20 cellular contexts compared by ENCODE assay signal in the genomic region with DNA sequence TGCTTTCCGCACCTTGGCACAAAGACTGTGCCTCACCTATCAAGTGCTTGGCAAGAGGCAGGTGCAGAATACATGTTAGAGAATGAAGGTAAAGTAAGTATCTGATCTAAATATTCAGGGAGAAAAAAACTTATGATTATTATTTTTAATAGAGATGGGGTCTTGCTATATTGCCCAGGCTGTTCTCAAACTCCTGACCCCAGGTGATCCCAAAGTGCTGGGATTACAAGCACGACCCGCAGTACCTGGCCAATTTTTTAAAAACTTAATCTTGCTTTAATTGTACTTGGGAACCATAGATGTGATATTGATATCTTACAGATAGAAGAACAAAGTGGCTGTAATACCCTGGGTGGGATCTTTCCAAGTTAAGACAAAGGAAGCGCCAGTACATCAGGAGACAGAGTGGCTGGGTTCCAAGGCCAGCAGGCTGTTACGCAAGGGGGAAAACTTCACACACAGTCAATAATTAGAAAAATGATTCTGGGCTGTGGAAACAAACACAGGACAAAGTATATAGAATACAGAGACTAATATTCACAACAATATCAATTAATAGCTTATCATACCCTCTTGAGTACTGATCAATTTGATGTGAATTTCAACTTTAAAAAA. TPM values are rescaled to one million over a fixed set of nuclear protein-coding genes. Genes with fewer than 3 reads are reported as not detected.
DNase-seq lines count a peak whose midpoint lies in the region; ATAC-seq and TF ChIP-seq lines count a peak whose summit lies in the region.
"Had no signal": no experiment of that assay in that cellular context is flagged by ENCODE, and none has a peak within 500 bp of the region (broad histone marks: within the 10 kb centered on the region; RNA-seq: fewer than 3 reads in every experiment).

No MANE protein-coding gene starts in this region.

- no peak overlapping the region for H2AFZ ChIP-seq in mammary epithelial cell (ENCODE audit: low read depth, low read length)
- H2AFZ ChIP-seq: GM23338, PC-9 had no signal

- H3K27me3 ChIP-seq in mammary epithelial cell (ENCODE audit: insufficient read depth, low read length) (no peaks in the 10 kb centered on the region), right lobe of liver (no peaks in the 10 kb centered on the region), thyroid gland (no peaks in the 10 kb centered on the region)
- H3K27me3 ChIP-seq: BLaER1 had no signal

- H3K79me2 ChIP-seq in mammary epithelial cell (ENCODE audit: insufficient read depth, low read length): no peaks in the 10 kb centered on the region

- H3K9me3 Mint-ChIP-seq in MCF 10A (ENCODE audit: unreplicated experiment): no peaks in the 10 kb centered on the region
- H3K9me3 Mint-ChIP-seq: CD8-positive, alpha-beta T cell; GM23338; HFFc6 had no signal

- H3K4me3 ChIP-seq in mammary epithelial cell (replicated peaks in 1 of 3; ENCODE audit: insufficient read depth in 1 of 3, low read depth in 2 of 3, low read length in 3 of 3) (no peak overlapping the region), epithelial cell of esophagus (ENCODE audit: low read length) (no peak overlapping the region), right lobe of liver (no peak overlapping the region), thyroid gland (replicated peaks in 1 of 3) (no peak overlapping the region)
- H3K4me3 ChIP-seq: BLaER1, GM23338, PC-9, SJSA1 had no signal

- BruUV-seq in MCF 10A (replicated peaks; lab: Mats Ljungman, UMichigan) (no TSS peak), mammary epithelial cell (replicated peaks; lab: Mats Ljungman, UMichigan) (no TSS peak)

- H3K4me3 Mint-ChIP-seq in MCF 10A (ENCODE audit: unreplicated experiment): no peak overlapping the region
- H3K4me3 Mint-ChIP-seq: CD8-positive, alpha-beta T cell; GM23338; HFFc6 had no signal

- ATAC-seq in right lobe of liver (peak; percentile 47 to 71 (median 64)), GM21576 (IDR thresholded peaks at IDR 0.05; ENCODE audit: unreplicated experiment) (no peak)
- ATAC-seq: CD8-positive, alpha-beta T cell; GM23338 had no signal

- POLR2A ChIA-PET in MCF 10A (lab: Yijun Ruan, JAX): interaction anchor here (1.4 to 1.9 kb wide), 2 partner anchors 11 to 25 kb away, joined by 4 to 8 read pairs; no protein-coding TSS in a partner anchor

- dilution Hi-C loops in mammary epithelial cell (cut with HindIII; ENCODE audit: low sequenced_read_pairs): no loop called here

- H3K4me1 ChIP-seq in mammary epithelial cell (ENCODE audit: insufficient read depth, low read length) (peaks cover 11% of the 10 kb centered on the region), right lobe of liver (peaks cover 0 to 15% (median 0%) of the 10 kb centered on the region in 4 donors), thyroid gland (peaks cover 40% of the 10 kb centered on the region in 2 donors)
- H3K4me1 ChIP-seq: SJSA1 had no signal

- TF ChIP-seq CTCF in MCF 10A (IDR thresholded peaks at IDR 0.05; ENCODE audit: unreplicated experiment): no peak
- TF ChIP-seq CTCF in mammary epithelial cell (conservative IDR thresholded peaks at IDR 0.05 in 1 of 2, IDR thresholded peaks at IDR 0.05 in 1 of 2; ENCODE audit: extremely low read depth in 1 of 2, insufficient read depth in 1 of 2, low read depth in 1 of 2, low read length in 2 of 2): no peak
- no peak for TF ChIP-seq CTCF in epithelial cell of esophagus (IDR thresholded peaks at IDR 0.05; ENCODE audit: insufficient read depth, low read depth, low read length, missing control alignments)
- no peak for TF ChIP-seq CTCF in right lobe of liver (IDR thresholded peaks at IDR 0.05)
- TF ChIP-seq CTCF in thyroid gland (IDR thresholded peaks at IDR 0.05): no peak

- no peaks in the 10 kb centered on the region for H3K36me3 Mint-ChIP-seq in MCF 10A (ENCODE audit: insufficient read depth, unreplicated experiment)
- H3K36me3 Mint-ChIP-seq: CD8-positive, alpha-beta T cell had no signal

- WGBS in mammary epithelial cell (ENCODE audit: low coverage, missing lambda C conversion rate): 89% methylated on average over 5 of the region's 5 CpGs
- WGBS in right lobe of liver (ENCODE audit: insufficient coverage, low coverage, low lambda C conversion rate, missing lambda C conversion rate): 47% methylated on average over 5 of the region's 5 CpGs
- 90% methylated on average over 5 of the region's 5 CpGs for WGBS in thyroid gland, 2 donors

- intact Hi-C loops in MCF 10A (cut with micrococcal nuclease) (no loop called here), mammary epithelial cell (cut with micrococcal nuclease) (no loop called here), right lobe of liver (cut with DNase I) (no loop called here), thyroid gland (cut with DNase I) (no loop called here)

- no peaks in the 10 kb centered on the region for H3K27me3 Mint-ChIP-seq in MCF 10A (ENCODE audit: insufficient read depth, unreplicated experiment)

- H3K36me3 ChIP-seq in mammary epithelial cell (ENCODE audit: insufficient read depth, low read length) (no peaks in the 10 kb centered on the region), right lobe of liver (no peaks in the 10 kb centered on the region), thyroid gland (no peaks in the 10 kb centered on the region)
- H3K36me3 ChIP-seq: BLaER1, SJSA1 had no signal

- no peaks in the 10 kb centered on the region for H4K20me1 ChIP-seq in mammary epithelial cell (ENCODE audit: insufficient read depth, low read length)
- H4K20me1 ChIP-seq: BLaER1 had no signal

- H3K9ac ChIP-seq in mammary epithelial cell (ENCODE audit: insufficient read depth, low read length): no peak overlapping the region
- H3K9ac ChIP-seq: BLaER1 had no signal

- TF ChIP-seq POLR2A in right lobe of liver (IDR thresholded peaks at IDR 0.05): no peak
- no peak for TF ChIP-seq POLR2A in thyroid gland (IDR thresholded peaks at IDR 0.05)

- H3K9me3 ChIP-seq in mammary epithelial cell (replicated peaks; ENCODE audit: insufficient read depth, low read length) (no peaks in the 10 kb centered on the region), right lobe of liver (no peaks in the 10 kb centered on the region), thyroid gland (no peaks in the 10 kb centered on the region)
- H3K9me3 ChIP-seq: BLaER1, SJSA1 had no signal

- in situ Hi-C loops in mammary epithelial cell (cut with MboI; ENCODE audit: low sequenced_read_pairs in 2 of 2): no loop called here

- no peak overlapping the region for H3K4me2 ChIP-seq in mammary epithelial cell (ENCODE audit: insufficient read depth, low read depth, low read length)
- H3K4me2 ChIP-seq: BLaER1, GM23338, PC-9 had no signal

- H3K4me1 Mint-ChIP-seq in MCF 10A (ENCODE audit: insufficient read depth, unreplicated experiment): peaks cover 5% of the 10 kb centered on the region

- CTCF ChIA-PET in MCF 10A (lab: Yijun Ruan, JAX): interaction anchor here (0.8 kb wide), 1 partner anchor 161 kb away, joined by 3 read pairs; no protein-coding TSS in a partner anchor
- CTCF ChIA-PET in mammary epithelial cell (lab: Charles Lee; ENCODE audit: low non-redundant PET): no interaction called here

- DNase-seq in MCF 10A (ENCODE audit: unreplicated experiment) (peak; percentile 38), mammary epithelial cell (no peak), epithelial cell of esophagus (ENCODE audit: low read depth) (peak; percentile 13), right lobe of liver (peak; percentile 45 to 68 (median 59)), thyroid gland (peak; percentile 31 to 46), SIG-M5 (lab: John Stamatoyannopoulos, UW) (no peak), NCI-H187 (lab: John Stamatoyannopoulos, UW) (no peak)
- DNase-seq: CD8-positive, alpha-beta T cell; DND-41; HFFc6; IMR-90; NCI-H1105 treated with DMSO at 0.1 percent for 48 hours; NCI-H187 treated with DMSO at 0.1 percent for 48 hours; NCI-H510A; NCI-H82; PC-9 had no signal

- H3K27ac Mint-ChIP-seq in MCF 10A (ENCODE audit: low read depth, unreplicated experiment): no peak overlapping the region
- H3K27ac Mint-ChIP-seq: CD8-positive, alpha-beta T cell; GM23338; HFFc6 had no signal

- no peak overlapping the region for H3K27ac ChIP-seq in mammary epithelial cell (ENCODE audit: insufficient read depth, low read depth, low read length)
- no peak overlapping the region for H3K27ac ChIP-seq in right lobe of liver
- peak overlapping the region in 2 of 3 donors; percentile 4 to 96 for H3K27ac ChIP-seq in thyroid gland
- H3K27ac ChIP-seq: BLaER1, SJSA1 had no signal

RNA-seq across cellular contexts. Expression of a gene that starts 58.6 kb away (rescaled TPM):
- total RNA-seq in MCF 10A (2022) (361 and 378 TPM in 2 replicates), mammary epithelial cell (100 to 1,000 TPM; 359 to 505 TPM), right lobe of liver (100 to 1,000 TPM in 5 of 6 experiments, 10 to 100 TPM in 1; 83.6 to 153 (median 121) TPM), thyroid gland (1,000 to 10,000 TPM in 3 of 4 donors, 100 to 1,000 TPM in 1; 770 to 1,450 (median 1,316) TPM)
- 660 TPM for polyA plus RNA-seq in mammary epithelial cell
- polyA minus RNA-seq in mammary epithelial cell: 731 TPM

Comparison
In these comparisons a context has a peak if more than half of its experiments do, and no peak if none do; other contexts are left out.
1. DNase-seq: peak in MCF 10A (single experiment), epithelial cell of esophagus (single experiment), right lobe of liver (3 of 3) and thyroid gland (2 of 2); none in mammary epithelial cell (single experiment), SIG-M5 (single experiment) and NCI-H187 (0 of 2).
2. H3K27ac ChIP-seq: peak in thyroid gland (2 of 3); none in mammary epithelial cell (single experiment) and right lobe of liver (0 of 3).